11 cellular contexts compared by ENCODE assay signal in the genomic region with DNA sequence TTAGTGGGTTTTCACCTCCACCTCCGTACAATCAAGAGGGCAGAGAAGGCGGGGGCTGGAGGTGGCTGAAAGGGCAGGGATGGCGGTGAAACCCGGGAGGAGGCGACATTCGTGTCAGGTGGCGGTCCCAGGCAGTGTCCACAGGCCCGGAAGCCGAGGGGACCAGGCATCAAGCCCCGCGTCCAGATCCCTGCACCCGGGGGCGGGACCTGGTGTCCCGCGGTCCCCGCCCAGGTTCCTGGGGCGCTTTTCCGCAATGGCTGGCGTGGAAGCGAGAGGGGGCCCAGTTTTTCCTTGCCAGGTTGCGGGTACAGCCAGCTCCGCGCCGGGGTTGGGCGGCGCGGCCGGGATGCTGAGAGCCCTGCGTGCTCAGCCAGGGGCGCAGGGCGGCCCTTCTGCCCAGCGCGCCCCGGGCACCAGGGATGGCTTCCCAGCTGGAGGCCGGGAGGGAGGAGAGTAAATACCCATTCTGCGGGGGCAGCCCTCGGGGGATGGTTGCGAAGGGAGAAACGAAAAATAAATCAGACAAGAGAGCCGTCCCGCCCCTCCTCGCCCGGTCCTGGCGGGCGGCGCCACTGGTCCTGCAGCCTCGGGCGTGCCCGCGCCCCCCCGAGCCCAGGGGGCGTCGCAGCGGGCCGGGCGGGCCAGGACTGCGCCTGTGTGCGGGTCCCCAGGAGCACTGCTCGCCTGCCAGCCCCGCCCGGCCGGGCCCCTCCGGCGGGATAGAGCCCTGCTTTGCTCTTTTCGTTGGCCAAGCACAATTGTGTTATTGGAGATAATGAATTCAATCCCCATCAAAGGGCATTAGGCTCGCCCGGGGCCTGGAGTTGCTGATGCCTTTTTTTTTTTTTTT. TPM values are rescaled to one million over a fixed set of nuclear protein-coding genes. Genes with fewer than 3 reads are reported as not detected.
DNase-seq lines count a peak whose midpoint lies in the region; ATAC-seq, FAIRE-seq and TF ChIP-seq lines count a peak whose summit lies in the region.
"Had no signal": no experiment of that assay in that cellular context is flagged by ENCODE, and none has a peak within 500 bp of the region (broad histone marks: within the 10 kb centered on the region; RNA-seq: fewer than 3 reads in every experiment).

No MANE protein-coding gene starts in this region.

- H3K18ac ChIP-seq in mesendoderm (ENCODE audit: low read length), result no peak overlapping the region

- H3K4me3 ChIP-seq in Caco-2 (ENCODE audit: low read depth, low read length) (peak overlapping the region; percentile 72), astrocyte (ENCODE audit: insufficient read depth, low read depth, low read length) (peak overlapping the region; percentile 30), mesendoderm (ENCODE audit: low read length) (no peak overlapping the region)
- H3K4me3 ChIP-seq in CD4-positive, alpha-beta memory T cell (ENCODE audit: low read length in 2 of 2), result no peak overlapping the region

- no CpG with 5 or more reads among the region's 67 CpGs for WGBS in mesendoderm (ENCODE audit: extremely low coverage, insufficient coverage, low lambda C conversion rate)

- peaks cover 12% of the 10 kb centered on the region for H4K20me1 ChIP-seq in astrocyte (ENCODE audit: insufficient read depth, low read length)

- H3K27me3 ChIP-seq in Caco-2 (replicated peaks; ENCODE audit: control insufficient read depth, insufficient read depth, low read length), result no peaks in the 10 kb centered on the region
- peaks cover 60% of the 10 kb centered on the region for H3K27me3 ChIP-seq in astrocyte (ENCODE audit: insufficient read depth, low read length)
- H3K27me3 ChIP-seq in mesendoderm (ENCODE audit: insufficient read depth, low read length, poor library complexity), result peaks cover 40% of the 10 kb centered on the region
- H3K27me3 ChIP-seq in CD4-positive, alpha-beta memory T cell (ENCODE audit: insufficient read depth, low read length), result peaks cover 5% of the 10 kb centered on the region

- no peaks in the 10 kb centered on the region for H3K79me1 ChIP-seq in mesendoderm (ENCODE audit: low read length)

- no peak overlapping the region for H3K4ac ChIP-seq in mesendoderm (ENCODE audit: low read depth, low read length)

- POLR2A ChIA-PET in Caco-2 (lab: Charles Lee), result interaction anchor here (1.0 kb wide), 1 partner anchor 334 kb away, joined by 3 read pairs; no protein-coding TSS in a partner anchor
- POLR2A ChIA-PET in CD4-positive, alpha-beta memory T cell (lab: Charles Lee; ENCODE audit: partially characterized antibody), result no interaction called here

- no peak overlapping the region for H2BK120ac ChIP-seq in mesendoderm (ENCODE audit: low read depth, low read length)

- H3K27me3 Mint-ChIP-seq in Caco-2 (ENCODE audit: insufficient read depth, unreplicated experiment) (no peaks in the 10 kb centered on the region), astrocyte (ENCODE audit: low read depth, unreplicated experiment) (peaks cover 53% of the 10 kb centered on the region)
- H3K27me3 Mint-ChIP-seq in CD4-positive, alpha-beta memory T cell, result peaks cover 26 to 30% of the 10 kb centered on the region in 2 donors

- H3K27ac ChIP-seq in astrocyte (ENCODE audit: low read depth, low read length), result no peak overlapping the region
- no peak overlapping the region for H3K27ac ChIP-seq in mesendoderm (ENCODE audit: low read depth, low read length)
- H3K27ac ChIP-seq in CD4-positive, alpha-beta memory T cell (ENCODE audit: low read depth, low read length), result no peak overlapping the region

- H3K9ac ChIP-seq in astrocyte (ENCODE audit: low read length) (no peak overlapping the region), mesendoderm (ENCODE audit: low read length) (no peak overlapping the region)

- H3K27ac Mint-ChIP-seq in Caco-2 (ENCODE audit: unreplicated experiment), result peak overlapping the region; percentile 97
- H3K27ac Mint-ChIP-seq in astrocyte (ENCODE audit: unreplicated experiment), result no peak overlapping the region
- H3K27ac Mint-ChIP-seq in CD4-positive, alpha-beta memory T cell, result no peak overlapping the region
- H3K27ac Mint-ChIP-seq: CD8-positive, alpha-beta memory T cell had no signal

- FAIRE-seq in astrocyte (lab: Jason Lieb, UNC), result no peak
- FAIRE-seq: TTC549 had no signal

- ATAC-seq in HG03196 (IDR thresholded peaks at IDR 0.05; ENCODE audit: unreplicated experiment) (no peak), GM18873 (IDR thresholded peaks at IDR 0.05; ENCODE audit: low FRiP score, unreplicated experiment) (no peak)

- no peak overlapping the region for H4K5ac ChIP-seq in mesendoderm (ENCODE audit: low read length)

- H2BK5ac ChIP-seq in mesendoderm (ENCODE audit: low read length), result no peak overlapping the region

- no peaks in the 10 kb centered on the region for H3K9me3 Mint-ChIP-seq in Caco-2 (ENCODE audit: unreplicated experiment)
- H3K9me3 Mint-ChIP-seq in astrocyte (ENCODE audit: unreplicated experiment), result no peaks in the 10 kb centered on the region
- H3K9me3 Mint-ChIP-seq in CD4-positive, alpha-beta memory T cell, result peaks cover 0 to 21% (median 12%) of the 10 kb centered on the region in 8 donors

- CTCF ChIA-PET in Caco-2 (lab: Charles Lee), result interaction anchor here (0.8 to 1.0 kb wide), 2 partner anchors 13 to 20 kb away, joined by 3 read pairs; no protein-coding TSS in a partner anchor
- CTCF ChIA-PET in CD4-positive, alpha-beta memory T cell (lab: Charles Lee; ENCODE audit: partially characterized antibody), result no interaction called here

- peak overlapping the region; percentile 78 for H3K4me3 Mint-ChIP-seq in Caco-2 (ENCODE audit: unreplicated experiment)
- H3K4me3 Mint-ChIP-seq in astrocyte (ENCODE audit: unreplicated experiment), result no peak overlapping the region
- H3K4me3 Mint-ChIP-seq in CD4-positive, alpha-beta memory T cell, result peak overlapping the region in 2 of 8 donors; percentile 23 to 39
- H3K4me3 Mint-ChIP-seq: CD8-positive, alpha-beta memory T cell had no signal

- H3K23ac ChIP-seq in mesendoderm (ENCODE audit: low read length), result no peak overlapping the region

- no peak overlapping the region for H2BK15ac ChIP-seq in mesendoderm (replicated peaks; ENCODE audit: low read depth)

- peak overlapping the region; percentile 46 for H2AFZ ChIP-seq in astrocyte (ENCODE audit: low read depth, low read length)

- peaks cover 23% of the 10 kb centered on the region for H3K4me1 Mint-ChIP-seq in Caco-2 (ENCODE audit: low read depth, unreplicated experiment)
- H3K4me1 Mint-ChIP-seq in astrocyte (ENCODE audit: low read depth, unreplicated experiment), result peaks cover 3% of the 10 kb centered on the region
- no peaks in the 10 kb centered on the region for H3K4me1 Mint-ChIP-seq in CD4-positive, alpha-beta memory T cell
- H3K4me1 Mint-ChIP-seq: CD8-positive, alpha-beta memory T cell had no signal

- no peak overlapping the region for H4K8ac ChIP-seq in mesendoderm (ENCODE audit: low read depth, low read length)

- H3K79me2 ChIP-seq in astrocyte (ENCODE audit: insufficient read depth, low read length), result no peaks in the 10 kb centered on the region
- no peaks in the 10 kb centered on the region for H3K79me2 ChIP-seq in mesendoderm (ENCODE audit: control insufficient read depth, insufficient read depth, low read length)

- peak; percentile 92 for DNase-seq in Caco-2
- DNase-seq in NCI-H146 (lab: John Stamatoyannopoulos, UW), result peak; percentile 93
- no peak for DNase-seq in astrocyte (ENCODE audit: low read depth)
- DNase-seq in mesendoderm, result peak; percentile 45
- no peak for DNase-seq in CD4-positive, alpha-beta memory T cell
- no peak for DNase-seq in middle frontal gyrus (ENCODE audit: extremely low spot score, low spot score)
- DNase-seq: CD8-positive, alpha-beta memory T cell had no signal

- intact Hi-C loops in Caco-2 (cut with micrococcal nuclease; ENCODE audit: unreplicated experiment), result loop anchor here (1.0 to 2.0 kb wide), 4 partner anchors 16 to 169 kb away; no protein-coding TSS in a partner anchor
- intact Hi-C loops in CD4-positive, alpha-beta memory T cell (cut with micrococcal nuclease), result no loop called here

- no peak overlapping the region for H2AK5ac ChIP-seq in mesendoderm (ENCODE audit: low read length)

- TF ChIP-seq CTCF in Caco-2 (IDR thresholded peaks at IDR 0.05; ENCODE audit: insufficient read depth in 1 of 2, low read depth in 1 of 2, low read length in 1 of 2, severe bottlenecking in 1 of 2, unreplicated experiment in 1 of 2) (peak in 1 of 2 experiments; percentile 3), astrocyte (IDR thresholded peaks at IDR 0.05; ENCODE audit: insufficient read depth, low read depth, low read length) (no peak)

- H3K56ac ChIP-seq in mesendoderm (ENCODE audit: low read length), result no peak overlapping the region

- H3K9me3 ChIP-seq in Caco-2 (no peaks in the 10 kb centered on the region), astrocyte (ENCODE audit: insufficient read depth, low read depth, low read length) (no peaks in the 10 kb centered on the region)
- H3K9me3 ChIP-seq in CD4-positive, alpha-beta memory T cell (ENCODE audit: control insufficient read depth in 1 of 2, low read length in 2 of 2), result no peaks in the 10 kb centered on the region

- H3K4me2 ChIP-seq in astrocyte (ENCODE audit: low read length) (peak overlapping the region; percentile 75), mesendoderm (ENCODE audit: low read length) (peak overlapping the region; percentile 18)

- H3K4me1 ChIP-seq in Caco-2 (peaks cover 32% of the 10 kb centered on the region), astrocyte (ENCODE audit: insufficient read depth, low read length) (peaks cover 9% of the 10 kb centered on the region), mesendoderm (ENCODE audit: control insufficient read depth, low read depth, low read length) (no peaks in the 10 kb centered on the region)
- H3K4me1 ChIP-seq in CD4-positive, alpha-beta memory T cell (ENCODE audit: insufficient read depth, low read length), result no peaks in the 10 kb centered on the region

- H3K36me3 Mint-ChIP-seq in Caco-2 (ENCODE audit: insufficient read depth, unreplicated experiment), result peaks cover 50% of the 10 kb centered on the region
- no peaks in the 10 kb centered on the region for H3K36me3 Mint-ChIP-seq in astrocyte (ENCODE audit: low read depth, unreplicated experiment)
- peaks cover 0 to 4% of the 10 kb centered on the region in 2 donors for H3K36me3 Mint-ChIP-seq in CD4-positive, alpha-beta memory T cell
- H3K36me3 Mint-ChIP-seq: CD8-positive, alpha-beta memory T cell had no signal

- BruUV-seq in Caco-2 (replicated peaks; lab: Mats Ljungman, UMichigan), result no TSS peak

- H3K36me3 ChIP-seq in Caco-2 (ENCODE audit: control insufficient read depth, insufficient read depth, low read length) (no peaks in the 10 kb centered on the region), astrocyte (ENCODE audit: insufficient read depth, low read length) (no peaks in the 10 kb centered on the region), mesendoderm (ENCODE audit: control insufficient read depth, insufficient read depth, low read length) (no peaks in the 10 kb centered on the region)
- H3K36me3 ChIP-seq in CD4-positive, alpha-beta memory T cell (ENCODE audit: insufficient read depth, low read length), result no peaks in the 10 kb centered on the region

RNA-seq across cellular contexts. Expression of a gene that starts 11.5 kb away (rescaled TPM):
- 271 and 291 TPM in 2 replicates for total RNA-seq in Caco-2 (2022)
- 0.11 TPM in 1 of 2 replicates, not detected in the other for total RNA-seq in astrocyte
- 0.07 TPM for polyA plus RNA-seq in mesendoderm (2013, experiment 1 of 2)
- polyA plus RNA-seq in mesendoderm (2013, experiment 2 of 2), result 0.07 TPM
- total RNA-seq in CD4-positive, alpha-beta memory T cell, result not detected
- polyA plus RNA-seq in CD4-positive, alpha-beta memory T cell, result not detected
- polyA plus RNA-seq: CD8-positive, alpha-beta memory T cell had no signal

RNA-seq across cellular contexts. Expression of a gene that starts 11.8 kb away (rescaled TPM):
- total RNA-seq in Caco-2 (2022) (19.4 and 25.1 TPM in 2 replicates), astrocyte (not detected in 2 replicates)
- 0.04 TPM for polyA plus RNA-seq in mesendoderm (2013, experiment 1 of 2)
- polyA plus RNA-seq in mesendoderm (2013, experiment 2 of 2), result 0.01 TPM
- not detected for total RNA-seq in CD4-positive, alpha-beta memory T cell
- polyA plus RNA-seq in CD4-positive, alpha-beta memory T cell, result not detected
- total RNA-seq: CD8-positive, alpha-beta memory T cell; myocyte had no signal
- polyA plus RNA-seq: CD8-positive, alpha-beta memory T cell had no signal

Comparison
In these comparisons a context has a peak if more than half of its experiments do, and no peak if none do; other contexts are left out.
1. DNase-seq: peak in Caco-2 (2 of 2), NCI-H146 (single experiment) and mesendoderm (single experiment); none in astrocyte (single experiment), CD4-positive, alpha-beta memory T cell (0 of 5) and middle frontal gyrus (single experiment).
2. H3K4me3 ChIP-seq: peak in Caco-2 (single experiment) and astrocyte (single experiment); none in mesendoderm (single experiment) and CD4-positive, alpha-beta memory T cell (0 of 2).
3. RNA of a gene that starts 11.5 kb away (total RNA-seq): 271 to 291 TPM in Caco-2; 0.11 TPM in astrocyte and not detected in CD4-positive, alpha-beta memory T cell; every median in the first group is over 100 times any median in the second.
4. RNA of a gene that starts 11.8 kb away (total RNA-seq): 19.4 to 25.1 TPM in Caco-2; not detected in CD4-positive, alpha-beta memory T cell and not detected in astrocyte; every median in the first group is over 10 times any median in the second.